ENCODE assay signal across 9 cellular contexts in the genomic region with DNA sequence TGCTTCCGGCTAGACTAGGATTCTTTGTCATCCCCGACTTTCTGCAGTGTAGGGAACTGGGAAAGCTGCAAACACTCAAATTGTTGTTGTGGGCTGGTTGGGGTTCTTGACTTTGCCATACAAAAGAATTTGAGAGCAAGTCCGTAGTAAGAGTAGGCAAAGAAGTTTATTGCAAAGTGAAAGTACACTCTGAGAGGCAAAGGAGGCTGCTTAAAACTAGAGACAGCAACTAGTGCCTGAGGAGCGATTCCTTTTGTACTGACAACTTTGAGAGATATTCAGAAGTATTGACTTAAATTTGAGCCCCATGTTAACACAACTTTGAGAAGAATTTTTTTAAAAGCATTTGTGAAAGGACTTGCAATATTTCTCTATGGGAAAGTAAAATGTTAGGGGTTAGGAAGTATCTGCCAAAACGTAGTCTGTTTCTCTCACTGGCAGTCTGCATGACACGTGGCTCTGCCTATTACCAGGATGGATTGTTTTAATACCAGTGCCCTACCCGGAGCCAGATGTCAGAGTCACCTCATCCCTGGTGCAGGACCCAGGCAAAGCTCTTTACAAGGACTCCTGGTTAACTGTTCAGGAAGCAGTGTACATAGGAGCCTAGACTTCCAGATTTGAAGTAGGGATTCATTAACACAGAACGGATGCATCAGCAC.
DNase-seq lines count a peak whose midpoint lies in the region; ATAC-seq and TF ChIP-seq lines count a peak whose summit lies in the region.
"Had no signal": no experiment of that assay in that cellular context is flagged by ENCODE, and none has a peak within 500 bp of the region (broad histone marks: within the 10 kb centered on the region; RNA-seq: fewer than 3 reads in every experiment).

No MANE protein-coding gene starts in this region.

- H4K20me1 ChIP-seq in DND-41 (ENCODE audit: insufficient read depth, low read length), result no peaks in the 10 kb centered on the region

- CTCF ChIA-PET in Panc1 (lab: Charles Lee), result interaction anchor here (1.0 kb wide), 1 partner anchor 88 kb away, joined by 3 read pairs; no protein-coding TSS in a partner anchor

- ATAC-seq in DND-41 (ENCODE audit: insufficient read depth, low read depth) (peak; percentile 79), Panc1 (peak; percentile 56), GM21515 (IDR thresholded peaks at IDR 0.05; ENCODE audit: unreplicated experiment) (no peak), HG03025 (IDR thresholded peaks at IDR 0.05; ENCODE audit: low FRiP score, unreplicated experiment) (no peak), HG02610 (IDR thresholded peaks at IDR 0.05; ENCODE audit: unreplicated experiment) (no peak)

- peak overlapping the region; percentile 76 for H3K4me2 ChIP-seq in DND-41 (ENCODE audit: insufficient read depth, low read length)

- no peaks in the 10 kb centered on the region for H3K27me3 ChIP-seq in DND-41 (ENCODE audit: insufficient read depth, low read length, poor library complexity)
- H3K27me3 ChIP-seq in Panc1 (ENCODE audit: control insufficient read depth, insufficient read depth, low read length), result no peaks in the 10 kb centered on the region; the same call in 1 of the 2 replicates
- H3K27me3 ChIP-seq in effector memory CD4-positive, alpha-beta T cell (replicated peaks; ENCODE audit: control insufficient read depth, insufficient read depth, low read length, poor library complexity, severe bottlenecking), result no peaks in the 10 kb centered on the region
- H3K27me3 ChIP-seq in rectal smooth muscle tissue (ENCODE audit: control insufficient read depth, insufficient read depth, low read length), result no peaks in the 10 kb centered on the region

- POLR2A ChIA-PET in Panc1 (lab: Charles Lee), result no interaction called here

- no peaks in the 10 kb centered on the region for H3K36me3 ChIP-seq in DND-41 (ENCODE audit: insufficient read depth, low read length)
- H3K36me3 ChIP-seq in Panc1 (ENCODE audit: control insufficient read depth, insufficient read depth, low read length), result no peaks in the 10 kb centered on the region
- no peaks in the 10 kb centered on the region for H3K36me3 ChIP-seq in effector memory CD4-positive, alpha-beta T cell (ENCODE audit: control insufficient read depth, insufficient read depth, low read length)
- H3K36me3 ChIP-seq in rectal smooth muscle tissue (ENCODE audit: control insufficient read depth, insufficient read depth, low read length), result no peaks in the 10 kb centered on the region

- TF ChIP-seq CTCF in DND-41 (IDR thresholded peaks at IDR 0.05; ENCODE audit: borderline replicate concordance, extremely low read depth, low read length, poor library complexity, severe bottlenecking) (no peak), Panc1 (IDR thresholded peaks at IDR 0.05) (no peak)

- H3K27ac ChIP-seq in DND-41 (ENCODE audit: low read length), result peak overlapping the region; percentile 67
- no peak overlapping the region for H3K27ac ChIP-seq in Panc1 (ENCODE audit: low read length)
- peak overlapping the region; percentile 37 for H3K27ac ChIP-seq in effector memory CD4-positive, alpha-beta T cell (ENCODE audit: insufficient read depth, low read length, poor library complexity, severe bottlenecking)
- H3K27ac ChIP-seq in rectal smooth muscle tissue (ENCODE audit: low read depth, low read length), result no peak overlapping the region

- intact Hi-C loops in Panc1 (cut with micrococcal nuclease; ENCODE audit: unreplicated experiment), result no loop called here

- H3K79me2 ChIP-seq in DND-41 (ENCODE audit: insufficient read depth, low read length), result no peaks in the 10 kb centered on the region

- peak overlapping the region; percentile 84 for H2AFZ ChIP-seq in DND-41 (ENCODE audit: low read depth, low read length)

- BruUV-seq in Panc1 (replicated peaks; lab: Mats Ljungman, UMichigan), result no TSS peak

- in situ Hi-C loops in Panc1 (cut with HindIII; ENCODE audit: low pct_unique_long_range_greater_than_20kb, low sequenced_read_pairs), result no loop called here

- no peaks in the 10 kb centered on the region for H3K9me3 ChIP-seq in DND-41 (ENCODE audit: insufficient read depth, low read length, severe bottlenecking)
- no peaks in the 10 kb centered on the region for H3K9me3 ChIP-seq in Panc1 (ENCODE audit: control insufficient read depth, insufficient read depth, low read depth, low read length)
- no peaks in the 10 kb centered on the region for H3K9me3 ChIP-seq in effector memory CD4-positive, alpha-beta T cell (ENCODE audit: control insufficient read depth, low read length)

- H3K4me1 ChIP-seq in DND-41 (ENCODE audit: insufficient read depth, low read length), result peaks cover 21% of the 10 kb centered on the region
- no peaks in the 10 kb centered on the region for H3K4me1 ChIP-seq in Panc1 (ENCODE audit: control insufficient read depth, insufficient read depth, low read length)
- H3K4me1 ChIP-seq in effector memory CD4-positive, alpha-beta T cell (ENCODE audit: control insufficient read depth, insufficient read depth, low read length, poor library complexity, severe bottlenecking), result peaks cover 10% of the 10 kb centered on the region
- no peaks in the 10 kb centered on the region for H3K4me1 ChIP-seq in rectal smooth muscle tissue (ENCODE audit: control insufficient read depth, insufficient read depth, low read length)

- peak overlapping the region; percentile 23 to 54; a peak in 3 of 4 replicates for H3K4me3 ChIP-seq in DND-41 (ENCODE audit: low read depth in 1 of 2, low read length in 2 of 2)
- H3K4me3 ChIP-seq in Panc1 (ENCODE audit: low read depth in 2 of 2, low read length in 2 of 2), result peak overlapping the region in 1 of 2 experiments; percentile 38; a peak in 2 of 4 replicates
- peak overlapping the region; percentile 58 for H3K4me3 ChIP-seq in effector memory CD4-positive, alpha-beta T cell (ENCODE audit: insufficient read depth, low read depth, low read length, poor library complexity, severe bottlenecking)
- peak overlapping the region; percentile 10 for H3K4me3 ChIP-seq in rectal smooth muscle tissue (ENCODE audit: low read length)

- DNase-seq in DND-41, result peak; percentile 42
- DNase-seq in Panc1 (ENCODE audit: low read depth, low spot score), result no peak
- DNase-seq in effector memory CD4-positive, alpha-beta T cell, result no peak
- no peak for DNase-seq in Ammon's horn (ENCODE audit: low spot score)
- DNase-seq: stimulated activated CD4-positive, alpha-beta T cell treated with anti-CD3 and anti-CD28 coated beads, Interleukin-1b, Interleukin-23, amount 100 ng/mL, for 48 hours had no signal

- H3K9ac ChIP-seq in DND-41 (ENCODE audit: low read depth, low read length), result peak overlapping the region; percentile 47
- no peak overlapping the region for H3K9ac ChIP-seq in rectal smooth muscle tissue (ENCODE audit: low read length)

Comparison
In these comparisons a context has a peak if more than half of its experiments do, and no peak if none do; other contexts are left out.
1. ATAC-seq: peak in DND-41 (single experiment) and Panc1 (single experiment); none in GM21515 (single experiment), HG03025 (single experiment) and HG02610 (single experiment).
2. H3K27ac ChIP-seq: peak in DND-41 (single experiment) and effector memory CD4-positive, alpha-beta T cell (single experiment); none in Panc1 (single experiment) and rectal smooth muscle tissue (single experiment).